33 cellular contexts compared by ENCODE assay signal in genomic region chr5:3337812-3338541, GRCh38.
"Had no signal": no experiment of that assay in that cellular context is flagged by ENCODE, and none has a peak within 500 bp of the region (broad histone marks: within the 10 kb centered on the region; RNA-seq: fewer than 3 reads in every experiment).

No MANE protein-coding gene starts in this region.

- H3K4me1 ChIP-seq: colonic mucosa, gastroesophageal sphincter had no signal

- H3K27me3 Mint-ChIP-seq: activated B cell treated with CpG ODN at 0.5 μM for 24 hours; activated CD8-positive, alpha-beta T cell treated with anti-CD3 and anti-CD28 coated beads for 36 hours; activated naive CD8-positive, alpha-beta T cell; activated T-helper 17 cell treated with anti-CD3 and anti-CD28 coated beads, Interleukin-2, amount 50 U/mL, for 72 hours; T-helper 17 cell had no signal

- H3K4me3 ChIP-seq: colonic mucosa, esophagus squamous epithelium, gastroesophageal sphincter had no signal

- H3K4me3 Mint-ChIP-seq: activated B cell treated with CpG ODN at 0.5 μM for 24 hours; activated CD8-positive, alpha-beta T cell treated with anti-CD3 and anti-CD28 coated beads for 36 hours; activated naive CD8-positive, alpha-beta T cell; activated T-cell treated with anti-CD3 and anti-CD28 coated beads, Interleukin-2, amount 50 U/mL, for 4 hours; activated T-helper 17 cell treated with anti-CD3 and anti-CD28 coated beads, Interleukin-2, amount 50 U/mL, for 72 hours; T-helper 17 cell; T-helper 2 cell treated with Interferon-gamma antibody and Interleukin-4, amounts not matched to agents 5 μg/mL and 100 μg/mL, for 36 hours had no signal

- H3K36me3 ChIP-seq: brain microvascular endothelial cell, colonic mucosa, esophagus squamous epithelium, gastroesophageal sphincter, WERI-Rb-1 had no signal

- H3K27ac Mint-ChIP-seq: activated B cell treated with CpG ODN at 0.5 μM for 24 hours; activated CD8-positive, alpha-beta T cell treated with anti-CD3 and anti-CD28 coated beads for 36 hours; activated naive CD8-positive, alpha-beta T cell; activated T-helper 17 cell treated with anti-CD3 and anti-CD28 coated beads, Interleukin-2, amount 50 U/mL, for 72 hours; T-helper 17 cell; T-helper 2 cell treated with Interferon-gamma antibody and Interleukin-4, amounts not matched to agents 5 μg/mL and 100 μg/mL, for 36 hours had no signal

- FAIRE-seq: astrocyte, bronchial epithelial cell, endometrium, endothelial cell of umbilical vein had no signal

- H3K4me1 Mint-ChIP-seq: activated B cell treated with CpG ODN at 0.5 μM for 24 hours; activated T-helper 17 cell treated with anti-CD3 and anti-CD28 coated beads, Interleukin-2, amount 50 U/mL, for 72 hours; T-helper 17 cell had no signal

- H3K27me3 ChIP-seq: brain microvascular endothelial cell, colonic mucosa, esophagus squamous epithelium had no signal

- DNase-seq: activated B cell treated with CpG ODN at 0.5 μM for 24 hours; activated CD4-positive, alpha-beta T cell treated with anti-CD3 and anti-CD28 coated beads for 48 hours; activated CD4-positive, alpha-beta T cell treated with anti-CD3 and anti-CD28 coated beads, Interleukin-2, amount 50 U/mL, for 1 hour; activated CD4-positive, alpha-beta T cell treated with anti-CD3 and anti-CD28 coated beads, Interleukin-2, amount 50 U/mL, for 48 hours; activated CD8-positive, alpha-beta memory T cell treated with anti-CD3 and anti-CD28 coated beads for 24 hours; activated CD8-positive, alpha-beta T cell treated with anti-CD3 and anti-CD28 coated beads for 36 hours; activated effector memory CD4-positive, alpha-beta T cell treated with Interleukin-2 at 50 U/mL for 16 hours; activated gamma-delta T cell treated with Interleukin-2 at 50 U/mL for 16 hours; activated naive CD4-positive, alpha-beta T cell treated with anti-CD3 and anti-CD28 coated beads, Interleukin-2, amount 50 U/mL, for 16 hours; activated naive CD4-positive, alpha-beta T cell treated with Interleukin-2 at 50 U/mL for 16 hours; activated T-cell treated with anti-CD3 and anti-CD28 coated beads, Interleukin-2, amount 50 U/mL, for 4 hours; amniotic stem cell; anterior cingulate cortex; brain microvascular endothelial cell; caudate nucleus; colonic mucosa; effector CD8-positive, alpha-beta T cell; esophagus squamous epithelium; foreskin melanocyte; T-helper 1 cell; T-helper 17 cell; T1000; WERI-Rb-1 had no signal

- H3K36me3 Mint-ChIP-seq: activated naive CD8-positive, alpha-beta T cell had no signal

- H3K9me3 ChIP-seq: colonic mucosa, esophagus squamous epithelium, gastroesophageal sphincter had no signal

- ATAC-seq: activated CD4-positive, CD25-positive, alpha-beta regulatory T cell treated with anti-CD3 and anti-CD28 coated beads, Interleukin-2, amount 50 U/mL, for 24 hours; activated CD8-positive, alpha-beta T cell treated with anti-CD3 and anti-CD28 coated beads for 36 hours; activated T-cell treated with anti-CD3 and anti-CD28 coated beads, Interleukin-2, amount 50 U/mL, for 4 hours; activated T-helper 17 cell treated with anti-CD3 and anti-CD28 coated beads, Interleukin-2, amount 50 U/mL, for 72 hours; gastroesophageal sphincter; T-helper 17 cell had no signal

- H3K9me3 Mint-ChIP-seq: activated B cell treated with CpG ODN at 0.5 μM for 24 hours; activated CD8-positive, alpha-beta T cell treated with anti-CD3 and anti-CD28 coated beads for 36 hours had no signal

- H3K27ac ChIP-seq: brain microvascular endothelial cell, colonic mucosa, epithelial cell of prostate, esophagus squamous epithelium, gastroesophageal sphincter, WERI-Rb-1 had no signal
